In genomic region chr11:61019037-61019817, GRCh38 we compare ENCODE assay signal across 33 cellular contexts. TPM values are rescaled to one million over a fixed set of nuclear protein-coding genes. Genes with fewer than 3 reads are reported as not detected.
DNase-seq lines count a peak whose midpoint lies in the region; ATAC-seq and TF ChIP-seq lines count a peak whose summit lies in the region.
"Had no signal": no experiment of that assay in that cellular context is flagged by ENCODE, and none has a peak within 500 bp of the region (broad histone marks: within the 10 kb centered on the region; RNA-seq: fewer than 3 reads in every experiment).

No MANE protein-coding gene starts in this region.

- POLR2A ChIA-PET in RWPE1 (lab: Yijun Ruan, JAX; ENCODE audit: low non-redundant PET), result no interaction called here

- no CpG with 5 or more reads among the region's 18 CpGs for whole genome bisulfite sequencing in neuronal stem cell (ENCODE audit: extremely low coverage in 2 of 2, insufficient read length in 2 of 2, insufficient replicate concordance in 1 of 2), 2 donors

- H3K27me3 Mint-ChIP-seq in activated naive CD8-positive, alpha-beta T cell, result no peaks in the 10 kb centered on the region
- H3K27me3 Mint-ChIP-seq in stimulated activated naive B cell treated with anti-CD40 and anti-IgM and Interleukin-4, amounts not matched to agents 10 μg/mL and 1 μg/mL and 100 μg/mL, for 72 hours, result no peaks in the 10 kb centered on the region
- H3K27me3 Mint-ChIP-seq: natural killer cell treated with Interleukin-12 subunit alpha and Interleukin-12 subunit beta and Interleukin-15 and Interleukin-18, amount 100 ng/mL, for 72 hours had no signal

- CTCF ChIA-PET in RWPE1 (lab: Yijun Ruan, JAX), result no interaction called here

- H4K91ac ChIP-seq in neuronal stem cell (ENCODE audit: low read depth, low read length, poor library complexity), result no peak overlapping the region

- H3K14ac ChIP-seq in neuronal stem cell (ENCODE audit: low read length), result no peak overlapping the region

- peak overlapping the region; percentile 2 for H2BK15ac ChIP-seq in neuronal stem cell (ENCODE audit: low read length)

- no peak for DNase-seq in activated naive CD4-positive, alpha-beta T cell treated with anti-CD3 and anti-CD28 coated beads, Interleukin-2, amount 50 U/mL, for 72 hours (ENCODE audit: low spot score in 2 of 2)
- DNase-seq in activated naive CD4-positive, alpha-beta T cell treated with anti-CD3 and anti-CD28 coated beads, Interleukin-2, amount 50 U/mL, for 16 hours, result no peak
- no peak for DNase-seq in neuronal stem cell (ENCODE audit: low spot score)
- no peak for DNase-seq in stimulated activated naive B cell treated with anti-CD40 and anti-IgM and Interleukin-4, amounts not matched to agents 10 μg/mL and 1 μg/mL and 100 μg/mL, for 72 hours
- no peak for DNase-seq in RWPE1 (ENCODE audit: low spot score)
- DNase-seq in BE2C, result no peak
- DNase-seq: activated CD8-positive, alpha-beta memory T cell treated with anti-CD3 and anti-CD28 coated beads for 24 hours; activated gamma-delta T cell treated with Interleukin-2 at 50 U/mL for 16 hours; activated T-cell treated with anti-CD3 and anti-CD28 coated beads for 4 hours; C1 segment of cervical spinal cord; DMS79 treated with DMSO at 0.1 percent for 48 hours; effector CD8-positive, alpha-beta T cell; GDM1; GM23248; HFFc6; hippocampal formation; NCI-H1092; NCI-H1694 treated with DMSO at 0.1 percent for 48 hours; NCI-H446; NCI-H748 treated with DMSO at 0.1 percent for 48 hours; SHP77 treated with DMSO at 0.1 percent for 48 hours; stimulated activated CD4-positive, alpha-beta T cell treated with anti-CD3 and anti-CD28 coated beads, Interleukin-4, amount 100 ng/mL, for 4 hours; T-helper 9 cell; WERI-Rb-1 had no signal

- no peak overlapping the region for H2AFZ ChIP-seq in neuronal stem cell (ENCODE audit: low read length)
- H2AFZ ChIP-seq: GM23248 had no signal

- H3K27me3 ChIP-seq in neuronal stem cell (ENCODE audit: control insufficient read depth in 3 of 3, insufficient read depth in 3 of 3, low read depth in 1 of 3, low read length in 3 of 3) (peaks cover 0 to 30% (median 0%) of the 10 kb centered on the region in 3 experiments), BE2C (no peaks in the 10 kb centered on the region)
- H3K27me3 ChIP-seq: Peyer's patch had no signal

- no peak overlapping the region for H2BK5ac ChIP-seq in neuronal stem cell (ENCODE audit: low read length)

- H3K36me3 Mint-ChIP-seq in activated naive CD4-positive, alpha-beta T cell treated with anti-CD3 and anti-CD28 coated beads, Interleukin-2, amount 50 U/mL, for 72 hours, result peaks cover 23 to 40% of the 10 kb centered on the region in 2 donors
- peaks cover 4% of the 10 kb centered on the region for H3K36me3 Mint-ChIP-seq in activated naive CD8-positive, alpha-beta T cell
- H3K36me3 Mint-ChIP-seq in stimulated activated naive B cell treated with anti-CD40 and anti-IgM and Interleukin-4, amounts not matched to agents 10 μg/mL and 1 μg/mL and 100 μg/mL, for 72 hours, result peaks cover 17 to 58% of the 10 kb centered on the region in 2 donors

- no peak overlapping the region for H3K4ac ChIP-seq in neuronal stem cell (ENCODE audit: low read length)

- peak overlapping the region; percentile 47 for H2AK5ac ChIP-seq in neuronal stem cell (ENCODE audit: low read depth, low read length)

- peak overlapping the region; percentile 56 for H3K18ac ChIP-seq in neuronal stem cell (ENCODE audit: low read length)

- H3K4me2 ChIP-seq in neuronal stem cell (ENCODE audit: insufficient read depth, low read length, poor library complexity, severe bottlenecking), result no peak overlapping the region

- no peak overlapping the region for H4K8ac ChIP-seq in neuronal stem cell (ENCODE audit: low read depth, low read length)

- no peaks in the 10 kb centered on the region for H3K79me1 ChIP-seq in neuronal stem cell (ENCODE audit: low read depth, low read length)

- H3K9ac ChIP-seq in neuronal stem cell (ENCODE audit: low read depth, low read length, poor library complexity), result no peak overlapping the region
- H3K9ac ChIP-seq: GM23248 had no signal

- no peak overlapping the region for H3K4me3 Mint-ChIP-seq in activated naive CD8-positive, alpha-beta T cell
- no peak overlapping the region for H3K4me3 Mint-ChIP-seq in stimulated activated naive B cell treated with anti-CD40 and anti-IgM and Interleukin-4, amounts not matched to agents 10 μg/mL and 1 μg/mL and 100 μg/mL, for 72 hours
- H3K4me3 Mint-ChIP-seq: HFFc6; natural killer cell treated with Interleukin-12 subunit alpha and Interleukin-12 subunit beta and Interleukin-15 and Interleukin-18, amount 100 ng/mL, for 72 hours had no signal

- H3K4me1 Mint-ChIP-seq in activated naive CD8-positive, alpha-beta T cell (ENCODE audit: low read depth), result peaks cover 58% of the 10 kb centered on the region
- H3K4me1 Mint-ChIP-seq in stimulated activated naive B cell treated with anti-CD40 and anti-IgM and Interleukin-4, amounts not matched to agents 10 μg/mL and 1 μg/mL and 100 μg/mL, for 72 hours, result peaks cover 34 to 48% of the 10 kb centered on the region in 2 donors

- no peak overlapping the region for H3K4me3 ChIP-seq in neuronal stem cell (ENCODE audit: low read length in 2 of 2)
- no peak overlapping the region for H3K4me3 ChIP-seq in BE2C (ENCODE audit: low read depth, low read length)
- H3K4me3 ChIP-seq: coronary artery, GM23248, Peyer's patch had no signal

- peak overlapping the region; percentile 79 to 98 for H3K27ac Mint-ChIP-seq in activated naive CD4-positive, alpha-beta T cell treated with anti-CD3 and anti-CD28 coated beads, Interleukin-2, amount 50 U/mL, for 72 hours
- peak overlapping the region; percentile 93 for H3K27ac Mint-ChIP-seq in activated naive CD8-positive, alpha-beta T cell
- H3K27ac Mint-ChIP-seq in stimulated activated naive B cell treated with anti-CD40 and anti-IgM and Interleukin-4, amounts not matched to agents 10 μg/mL and 1 μg/mL and 100 μg/mL, for 72 hours, result no peak overlapping the region
- H3K27ac Mint-ChIP-seq: HFFc6 had no signal

- H2BK12ac ChIP-seq in neuronal stem cell (ENCODE audit: low read length), result no peak overlapping the region

- peaks cover 7 to 9% of the 10 kb centered on the region in 2 donors for H3K4me1 ChIP-seq in neuronal stem cell (ENCODE audit: control insufficient read depth in 2 of 2, insufficient read depth in 1 of 2, low read depth in 1 of 2, low read length in 2 of 2)
- H3K4me1 ChIP-seq in BE2C, result no peaks in the 10 kb centered on the region

- no peak overlapping the region for H3K23ac ChIP-seq in neuronal stem cell (ENCODE audit: low read depth, low read length, poor library complexity)

- TF ChIP-seq CTCF in RWPE1 (conservative IDR thresholded peaks at IDR 0.05; ENCODE audit: low read depth) (no peak), BE2C (IDR thresholded peaks at IDR 0.05; ENCODE audit: low read depth, low read length) (no peak)

- H3K9me3 ChIP-seq in KOPT-K1 (ENCODE audit: insufficient read depth, low read length, poor library complexity, severe bottlenecking) (no peaks in the 10 kb centered on the region), neuronal stem cell (replicated peaks in 1 of 2; ENCODE audit: control insufficient read depth in 2 of 2, insufficient read depth in 1 of 2, low read depth in 1 of 2, low read length in 2 of 2) (no peaks in the 10 kb centered on the region), BE2C (no peaks in the 10 kb centered on the region)
- H3K9me3 ChIP-seq: Peyer's patch had no signal

- no peak overlapping the region for H2BK120ac ChIP-seq in neuronal stem cell (ENCODE audit: low read depth, low read length)

- ATAC-seq in activated naive CD4-positive, alpha-beta T cell treated with anti-CD3 and anti-CD28 coated beads, Interleukin-2, amount 50 U/mL, for 72 hours, result no peak
- no peak for ATAC-seq in stimulated activated naive B cell treated with anti-CD40 and anti-IgM and Interleukin-4, amounts not matched to agents 10 μg/mL and 1 μg/mL and 100 μg/mL, for 72 hours (replicated peaks)
- ATAC-seq: natural killer cell treated with Interleukin-12 subunit alpha and Interleukin-12 subunit beta and Interleukin-15 and Interleukin-18, amount 100 ng/mL, for 72 hours had no signal

- H3K9me3 Mint-ChIP-seq in activated naive CD4-positive, alpha-beta T cell treated with anti-CD3 and anti-CD28 coated beads, Interleukin-2, amount 50 U/mL, for 72 hours, result no peaks in the 10 kb centered on the region
- H3K9me3 Mint-ChIP-seq in activated naive CD8-positive, alpha-beta T cell (ENCODE audit: low read depth), result no peaks in the 10 kb centered on the region
- H3K9me3 Mint-ChIP-seq in stimulated activated naive B cell treated with anti-CD40 and anti-IgM and Interleukin-4, amounts not matched to agents 10 μg/mL and 1 μg/mL and 100 μg/mL, for 72 hours, result no peaks in the 10 kb centered on the region
- H3K9me3 Mint-ChIP-seq: HFFc6; natural killer cell treated with Interleukin-12 subunit alpha and Interleukin-12 subunit beta and Interleukin-15 and Interleukin-18, amount 100 ng/mL, for 72 hours had no signal

- H3K36me3 ChIP-seq in KOPT-K1 (ENCODE audit: insufficient read depth, low read length) (peaks cover 53% of the 10 kb centered on the region), neuronal stem cell (replicated peaks in 1 of 2; ENCODE audit: control insufficient read depth in 2 of 2, insufficient read depth in 2 of 2, low read length in 2 of 2) (no peaks in the 10 kb centered on the region), BE2C (no peaks in the 10 kb centered on the region)
- H3K36me3 ChIP-seq: Peyer's patch, WERI-Rb-1 had no signal

- H3K27ac ChIP-seq in KOPT-K1 (ENCODE audit: low read depth, low read length, poor library complexity, severe bottlenecking) (peak overlapping the region; percentile 69), neuronal stem cell (replicated peaks; ENCODE audit: low read length) (no peak overlapping the region), RWPE1 (no peak overlapping the region)
- H3K27ac ChIP-seq: coronary artery, GM23248, Peyer's patch, WERI-Rb-1 had no signal

RNA-seq across cellular contexts. Expression of gene CD6, which starts 47.7 kb away (rescaled TPM):
- total RNA-seq in activated naive CD4-positive, alpha-beta T cell treated with anti-CD3 and anti-CD28 coated beads, Interleukin-2, amount 50 U/mL, for 72 hours, result 100 to 1,000 TPM; 227 to 339 TPM
- 0.21 TPM for polyA plus RNA-seq in neuronal stem cell (2013, experiment 1 of 2)
- polyA plus RNA-seq in neuronal stem cell (2013, experiment 2 of 2), result 0.24 TPM
- not detected for polyA plus RNA-seq in BE2C (2012; ENCODE audit: insufficient read depth, insufficient read length, low read depth)
- total RNA-seq: bronchial epithelial cell, GM23248, HFFc6, HT1080, lung microvascular endothelial cell had no signal
- polyA plus RNA-seq: AG04450, GM23248 had no signal
